Comparison of ENCODE assay signal across 1 cellular context in the genomic region with DNA sequence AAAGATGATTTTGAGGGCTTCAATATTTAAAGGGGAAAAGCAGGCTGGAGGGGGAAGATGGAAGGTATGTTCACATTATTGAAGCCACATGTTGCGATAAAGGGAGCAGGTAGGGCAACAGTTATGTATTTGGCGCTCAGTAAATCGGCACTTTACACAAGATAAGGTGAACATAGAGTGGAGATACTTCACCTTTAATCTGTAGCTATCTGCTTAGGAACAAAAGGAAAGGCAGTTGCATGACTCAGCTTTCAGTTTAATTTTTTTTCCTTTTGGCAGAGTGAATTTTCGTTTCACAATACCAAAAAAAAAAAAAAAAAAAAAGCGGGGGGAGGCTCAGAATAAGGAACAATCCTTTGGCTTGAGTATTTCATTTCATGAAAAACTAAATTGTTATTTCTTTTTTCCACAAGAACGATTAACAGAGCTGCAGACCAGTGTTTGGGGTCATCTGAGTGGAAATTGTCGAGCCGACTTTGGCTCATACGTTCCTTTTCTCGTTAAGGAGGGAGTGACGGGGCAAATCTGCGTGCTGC.
TF ChIP-seq lines count a peak whose summit lies in the region.

No MANE protein-coding gene starts in this region.

TF ChIP-seq in K562, 482 proteins besides CTCF, POLR2A, EP300 and RAD21 (continued from another document):
- TF ChIP-seq, protein P1, sequence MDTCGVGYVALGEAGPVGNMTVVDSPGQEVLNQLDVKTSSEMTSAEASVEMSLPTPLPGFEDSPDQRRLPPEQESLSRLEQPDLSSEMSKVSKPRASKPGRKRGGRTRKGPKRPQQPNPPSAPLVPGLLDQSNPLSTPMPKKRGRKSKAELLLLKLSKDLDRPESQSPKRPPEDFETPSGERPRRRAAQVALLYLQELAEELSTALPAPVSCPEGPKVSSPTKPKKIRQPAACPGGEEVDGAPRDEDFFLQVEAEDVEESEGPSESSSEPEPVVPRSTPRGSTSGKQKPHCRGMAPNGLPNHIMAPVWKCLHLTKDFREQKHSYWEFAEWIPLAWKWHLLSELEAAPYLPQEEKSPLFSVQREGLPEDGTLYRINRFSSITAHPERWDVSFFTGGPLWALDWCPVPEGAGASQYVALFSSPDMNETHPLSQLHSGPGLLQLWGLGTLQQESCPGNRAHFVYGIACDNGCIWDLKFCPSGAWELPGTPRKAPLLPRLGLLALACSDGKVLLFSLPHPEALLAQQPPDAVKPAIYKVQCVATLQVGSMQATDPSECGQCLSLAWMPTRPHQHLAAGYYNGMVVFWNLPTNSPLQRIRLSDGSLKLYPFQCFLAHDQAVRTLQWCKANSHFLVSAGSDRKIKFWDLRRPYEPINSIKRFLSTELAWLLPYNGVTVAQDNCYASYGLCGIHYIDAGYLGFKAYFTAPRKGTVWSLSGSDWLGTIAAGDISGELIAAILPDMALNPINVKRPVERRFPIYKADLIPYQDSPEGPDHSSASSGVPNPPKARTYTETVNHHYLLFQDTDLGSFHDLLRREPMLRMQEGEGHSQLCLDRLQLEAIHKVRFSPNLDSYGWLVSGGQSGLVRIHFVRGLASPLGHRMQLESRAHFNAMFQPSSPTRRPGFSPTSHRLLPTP (IDR thresholded peaks at IDR 0.05; ENCODE audit: borderline replicate concordance, extremely low read depth, insufficient read length): no peak
- TF ChIP-seq ZNF785 (CRISPR knock-in tag; IDR thresholded peaks at IDR 0.05): no peak
- peak; percentile 60; the same call in 1 of the 2 replicates for TF ChIP-seq LEF1 (IDR thresholded peaks at IDR 0.05)
- TF ChIP-seq FOXK2 (conservative IDR thresholded peaks at IDR 0.05 in 1 of 2, IDR thresholded peaks at IDR 0.05 in 1 of 2; ENCODE audit: low read depth in 2 of 2): no peak
TF ChIP-seq in K562: peak in this region for 52.
